ENCODE assay signal across 8 cellular contexts in the genomic region with DNA sequence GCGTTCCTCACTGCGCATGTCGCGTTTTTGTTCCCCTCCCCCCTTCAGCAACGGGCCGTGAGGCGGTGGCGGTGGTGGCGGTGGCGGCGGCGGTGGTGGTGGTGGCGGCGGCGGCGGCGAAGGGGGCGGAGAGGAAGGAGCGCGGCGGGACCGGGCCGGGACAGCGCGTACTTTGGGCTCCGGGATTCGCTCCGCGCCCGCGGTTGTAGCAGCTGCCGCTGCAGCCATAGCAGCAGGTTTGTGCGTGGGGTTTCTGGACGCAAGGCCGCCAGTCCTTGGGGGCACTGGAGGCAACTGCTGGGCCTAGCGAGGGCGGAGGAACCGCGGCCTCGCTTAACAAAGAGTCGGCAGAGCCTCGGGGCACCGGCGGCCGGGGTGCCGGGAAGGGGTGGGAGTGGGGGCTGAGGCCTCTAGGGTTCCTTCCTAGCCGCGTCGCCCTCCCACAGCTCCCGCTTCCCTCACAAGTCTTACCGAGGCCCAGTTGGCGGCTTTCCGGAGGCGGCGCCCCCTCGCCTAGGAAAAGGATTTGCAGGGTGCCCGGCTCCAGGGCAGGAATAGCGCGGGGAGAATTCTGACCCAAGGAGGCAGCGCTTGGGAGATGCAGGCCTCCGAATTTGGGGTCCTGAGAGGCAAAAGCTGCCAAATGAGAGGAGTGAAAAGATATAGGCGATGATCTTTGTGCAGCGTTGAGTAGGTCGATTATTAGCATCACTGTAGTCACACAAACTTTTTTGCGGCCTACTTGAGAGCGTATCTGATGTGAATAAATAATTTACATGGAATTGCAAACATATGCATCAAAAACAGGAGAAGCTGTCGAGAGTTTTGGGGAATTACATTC. TPM values are rescaled to one million over a fixed set of nuclear protein-coding genes. Genes with fewer than 3 reads are reported as not detected.
DNase-seq lines count a peak whose midpoint lies in the region; ATAC-seq and TF ChIP-seq lines count a peak whose summit lies in the region.

Gene DDX42 (plus strand): TSS at position 30 of the 841 bp plus-strand sequence. CDS start 12,880 bp downstream, outside the sequence.

- POLR2A ChIA-PET in PC-3 (lab: Charles Lee; ENCODE audit: unreplicated experiment): interaction anchor here (0.6 to 0.7 kb wide), 3 partner anchors 67 to 528 kb away, joined by 3 to 4 read pairs (median 4); no protein-coding TSS in a partner anchor

- H3K9me3 ChIP-seq in PC-3 (ENCODE audit: low read length): no peaks in the 10 kb centered on the region
- H3K9me3 ChIP-seq in heart left ventricle: no peaks in the 10 kb centered on the region

- peak within 1 kb of the TSS; percentile 98 for H3K9ac ChIP-seq in PC-3 (ENCODE audit: low read length)

- peaks cover 94% of the 10 kb centered on the region for H3K79me2 ChIP-seq in PC-3 (ENCODE audit: low read length)

- TF ChIP-seq CTCF in PC-3 (conservative IDR thresholded peaks at IDR 0.05; ENCODE audit: low read depth, low read length) (no peak; the same call in 1 of the 2 replicates), heart left ventricle (IDR thresholded peaks at IDR 0.05) (peak in 3 of 12 donors; percentile 10 to 30 (median 16))

- H3K4me1 ChIP-seq in PC-3 (ENCODE audit: insufficient read depth, low read length): peaks cover 41% of the 10 kb centered on the region
- H3K4me1 ChIP-seq in heart left ventricle: peaks cover 3 to 70% (median 42%) of the 10 kb centered on the region in 12 donors

- no peaks in the 10 kb centered on the region for H3K9me2 ChIP-seq in PC-3 (replicated peaks; ENCODE audit: low read length)

- peak within 1 kb of the TSS; percentile 88 for H3K4me2 ChIP-seq in PC-3 (ENCODE audit: low read length)

- no peak for TF ChIP-seq POLR2A in heart left ventricle (IDR thresholded peaks at IDR 0.05)

- H3K27me3 ChIP-seq in PC-3 (ENCODE audit: low read length) (no peaks in the 10 kb centered on the region), heart left ventricle (no peaks in the 10 kb centered on the region)

- peak within 1 kb of the TSS; percentile 98 for H3K4me3 Mint-ChIP-seq in activated naive CD8-positive, alpha-beta T cell treated with anti-CD3 and anti-CD28 coated beads, Interleukin-2, amount 50 U/mL, for 24 hours

- H3K4me3 ChIP-seq in PC-3 (ENCODE audit: low read length) (peak within 1 kb of the TSS; percentile 88), heart left ventricle (peak within 1 kb of the TSS; percentile 65 to 99 (median 82))

- peak within 1 kb of the TSS; percentile 63 for H2AFZ ChIP-seq in PC-3 (ENCODE audit: low read length)

- H3K27me3 Mint-ChIP-seq in activated naive CD8-positive, alpha-beta T cell treated with anti-CD3 and anti-CD28 coated beads, Interleukin-2, amount 50 U/mL, for 24 hours: peaks cover 5% of the 10 kb centered on the region

- no TSS peak for BruUV-seq in PC-3 (replicated peaks; lab: Mats Ljungman, UMichigan)

- no peaks in the 10 kb centered on the region for H3K9me3 Mint-ChIP-seq in activated naive CD8-positive, alpha-beta T cell treated with anti-CD3 and anti-CD28 coated beads, Interleukin-2, amount 50 U/mL, for 24 hours

- peaks cover 59% of the 10 kb centered on the region for H4K20me1 ChIP-seq in PC-3 (ENCODE audit: low read length)

- peaks cover 62% of the 10 kb centered on the region for H3K4me1 Mint-ChIP-seq in activated naive CD8-positive, alpha-beta T cell treated with anti-CD3 and anti-CD28 coated beads, Interleukin-2, amount 50 U/mL, for 24 hours

- CTCF ChIA-PET in PC-3 (lab: Charles Lee): interaction anchor here (0.8 kb wide), 1 partner anchor 311 kb away, joined by 4 read pairs; no protein-coding TSS in a partner anchor

- H3K36me3 Mint-ChIP-seq in activated naive CD8-positive, alpha-beta T cell treated with anti-CD3 and anti-CD28 coated beads, Interleukin-2, amount 50 U/mL, for 24 hours (ENCODE audit: low read depth): peaks cover 53% of the 10 kb centered on the region

- DNase-seq in SIG-M5 treated with dmso at 0.1 percent for 504 hours (lab: John Stamatoyannopoulos, UW; ENCODE audit: unreplicated experiment) (peak; percentile 65), SIG-M5 (lab: John Stamatoyannopoulos, UW) (no peak), PC-3 (peak; percentile 47), heart left ventricle (peak; percentile 49 to 93 (median 93)), posterior vena cava (ENCODE audit: low spot score) (peak; percentile 97)
- peak; percentile 93 for DNase-seq in activated naive CD8-positive, alpha-beta T cell treated with anti-CD3 and anti-CD28 coated beads, Interleukin-2, amount 50 U/mL, for 24 hours

- H3K36me3 ChIP-seq in PC-3 (ENCODE audit: low read depth, low read length) (peaks cover 19% of the 10 kb centered on the region; the same call in 1 of the 2 replicates), heart left ventricle (peaks cover 0 to 28% (median 18%) of the 10 kb centered on the region in 9 donors)

- intact Hi-C loops in PC-3 (cut with micrococcal nuclease) (loop anchor here (10.0 kb wide), 1 partner anchor 340 kb away; no protein-coding TSS in a partner anchor), heart left ventricle (cut with DNase I) (loop anchor here in 4 of 10 donors (5.0 to 10.0 kb wide), 5 partner anchors 50 to 350 kb away; partner anchors contain the start of genes FTSJ3 (in 3 of the 4), PSMC5 (in 3 of the 4), DCAF7 (in 1 of the 4) and SMARCD2 (in 1 of the 4)), posterior vena cava (cut with DNase I) (loop anchor here in 1 of 2 donors (10.0 kb wide), 1 partner anchor 60 kb away; no protein-coding TSS in a partner anchor)

- ATAC-seq in HG03139 (IDR thresholded peaks at IDR 0.05; ENCODE audit: unreplicated experiment): peak; percentile 1
- peak; percentile 3 for ATAC-seq in PC-3
- ATAC-seq in activated naive CD8-positive, alpha-beta T cell treated with anti-CD3 and anti-CD28 coated beads, Interleukin-2, amount 50 U/mL, for 24 hours: peak; percentile 7
- ATAC-seq in heart left ventricle: peak in 2 of 4 donors; percentile 8 to 20
- ATAC-seq in GM18870 (IDR thresholded peaks at IDR 0.05; ENCODE audit: unreplicated experiment): no peak

- peak within 1 kb of the TSS; percentile 98 for H3K27ac ChIP-seq in PC-3 (ENCODE audit: low read length)
- H3K27ac ChIP-seq in heart left ventricle: peak within 1 kb of the TSS; percentile 88 to 99 (median 98)

- H3K27ac Mint-ChIP-seq in activated naive CD8-positive, alpha-beta T cell treated with anti-CD3 and anti-CD28 coated beads, Interleukin-2, amount 50 U/mL, for 24 hours: peak within 1 kb of the TSS; percentile 100

- no peaks in the 10 kb centered on the region for H3F3A ChIP-seq in PC-3 (ENCODE audit: low read length, unreplicated experiment)

- WGBS in heart left ventricle, 4 donors: 0 to 1% (median 1%) methylated on average over 39 to 67 of the region's 67 CpGs

RNA-seq across cellular contexts. Expression of gene DDX42, which starts in this region (rescaled TPM):
- total RNA-seq in PC-3 (2014; rRNA removed): 72.4 and 89.0 TPM in 2 replicates
- total RNA-seq in heart left ventricle: 10 to 100 TPM; 30.1 to 75.0 (median 61.0) TPM
- 10 to 100 TPM; 34.4 to 44.8 TPM for polyA plus RNA-seq in heart left ventricle
- total RNA-seq in posterior vena cava: 10 to 100 TPM; 80.9 to 89.7 TPM
